Comparison of ENCODE assay signal across 8 cellular contexts in the genomic region with DNA sequence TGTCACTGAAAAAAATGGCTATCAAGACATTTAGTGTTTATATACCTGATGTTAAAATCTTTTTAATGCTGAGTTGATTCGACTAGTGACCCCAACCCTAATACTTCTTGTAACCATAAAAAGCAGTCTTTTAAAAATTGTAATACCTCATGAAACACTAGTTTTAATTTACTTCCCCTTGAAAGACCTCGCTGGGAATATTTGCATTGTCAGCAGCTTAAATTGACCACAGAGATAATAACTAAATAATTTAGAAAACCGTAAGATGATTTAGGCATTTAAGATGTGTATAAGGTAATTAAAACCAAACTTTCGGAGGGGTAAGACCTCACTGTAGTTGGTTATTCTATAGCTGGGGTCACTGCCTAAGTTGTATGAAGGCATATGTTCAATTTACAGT.
"Had no signal": no experiment of that assay in that cellular context is flagged by ENCODE, and none has a peak within 500 bp of the region (broad histone marks: within the 10 kb centered on the region; RNA-seq: fewer than 3 reads in every experiment).

No MANE protein-coding gene starts in this region.

- DNase-seq: GDM1, GF-D8 had no signal

- H3K4me3 ChIP-seq: GM12878 had no signal

- FAIRE-seq: G401.6, GM12878, GM12891, GM12892, GM18507, GM19239 had no signal

- ATAC-seq: GM12878 had no signal
